Comparison of ENCODE assay signal across 8 cellular contexts in genomic region chr2:187499941-187500532, GRCh38. TPM values are rescaled to one million over a fixed set of nuclear protein-coding genes. Genes with fewer than 3 reads are reported as not detected.
DNase-seq lines count a peak whose midpoint lies in the region; ATAC-seq and TF ChIP-seq lines count a peak whose summit lies in the region.

No MANE protein-coding gene starts in this region.

- peak; percentile 92 for ATAC-seq in GM21360 (IDR thresholded peaks at IDR 0.05; ENCODE audit: unreplicated experiment)
- peak; percentile 93 for ATAC-seq in HG03469 (IDR thresholded peaks at IDR 0.05; ENCODE audit: unreplicated experiment)

- peaks cover 11% of the 10 kb centered on the region for H3K4me1 ChIP-seq in cardiac muscle cell (ENCODE audit: low read depth)
- no peaks in the 10 kb centered on the region for H3K4me1 ChIP-seq in sigmoid colon

- 8 to 29% methylated on average over 2 of the region's 2 CpGs for WGBS in sigmoid colon, 2 donors

- no peak overlapping the region for H3K4me3 Mint-ChIP-seq in activated T-helper 1 cell treated with anti-CD3 and anti-CD28 coated beads, Interleukin-12 subunit alpha, Interleukin-12 subunit beta, Interleukin-2, Interleukin-4 antibody, amounts not matched to agents 30 ng/mL and 10 ng/mL and 1 ng/mL, durations not matched to agents 14 hours and 24 hours and 36 hours

- H3K27ac Mint-ChIP-seq in activated T-helper 1 cell treated with anti-CD3 and anti-CD28 coated beads, Interleukin-12 subunit alpha, Interleukin-12 subunit beta, Interleukin-2, Interleukin-4 antibody, amounts not matched to agents 30 ng/mL and 10 ng/mL and 1 ng/mL, durations not matched to agents 14 hours and 24 hours and 36 hours: no peak overlapping the region

- H3K9me3 ChIP-seq in cardiac muscle cell (ENCODE audit: low read depth): no peaks in the 10 kb centered on the region
- no peaks in the 10 kb centered on the region for H3K9me3 ChIP-seq in sigmoid colon

- no peak for TF ChIP-seq EP300 in sigmoid colon (IDR thresholded peaks at IDR 0.05)

- H3K4me3 ChIP-seq in cardiac muscle cell (no peak overlapping the region), sigmoid colon (no peak overlapping the region)

- TF ChIP-seq POLR2A in sigmoid colon (IDR thresholded peaks at IDR 0.05): no peak

- H3K36me3 ChIP-seq in cardiac muscle cell (no peaks in the 10 kb centered on the region), sigmoid colon (no peaks in the 10 kb centered on the region)

- no peaks in the 10 kb centered on the region for H3K36me3 Mint-ChIP-seq in activated T-helper 1 cell treated with anti-CD3 and anti-CD28 coated beads, Interleukin-12 subunit alpha, Interleukin-12 subunit beta, Interleukin-2, Interleukin-4 antibody, amounts not matched to agents 30 ng/mL and 10 ng/mL and 1 ng/mL, durations not matched to agents 14 hours and 24 hours and 36 hours (ENCODE audit: low read depth)

- H3K27ac ChIP-seq in cardiac muscle cell (no peak overlapping the region), sigmoid colon (no peak overlapping the region)

- peaks cover 5% of the 10 kb centered on the region for H3K27me3 Mint-ChIP-seq in activated T-helper 1 cell treated with anti-CD3 and anti-CD28 coated beads, Interleukin-12 subunit alpha, Interleukin-12 subunit beta, Interleukin-2, Interleukin-4 antibody, amounts not matched to agents 30 ng/mL and 10 ng/mL and 1 ng/mL, durations not matched to agents 14 hours and 24 hours and 36 hours (ENCODE audit: insufficient read depth)

- intact Hi-C loops in activated T-helper 1 cell treated with anti-CD3 and anti-CD28 coated beads, Interleukin-12 subunit alpha, Interleukin-12 subunit beta, Interleukin-2, Interleukin-4 antibody, amounts not matched to agents 30 ng/mL and 10 ng/mL and 1 ng/mL, durations not matched to agents 14 hours and 24 hours and 36 hours (cut with micrococcal nuclease): loop anchor here (1.0 to 5.0 kb wide), 4 partner anchors 80 to 1012 kb away; no protein-coding TSS in a partner anchor
- intact Hi-C loops in sigmoid colon (cut with DNase I): loop anchor here (2.0 kb wide), 1 partner anchor 81 kb away; no protein-coding TSS in a partner anchor

- no peaks in the 10 kb centered on the region for H3K9me3 Mint-ChIP-seq in activated T-helper 1 cell treated with anti-CD3 and anti-CD28 coated beads, Interleukin-12 subunit alpha, Interleukin-12 subunit beta, Interleukin-2, Interleukin-4 antibody, amounts not matched to agents 30 ng/mL and 10 ng/mL and 1 ng/mL, durations not matched to agents 14 hours and 24 hours and 36 hours

- H3K4me1 Mint-ChIP-seq in activated T-helper 1 cell treated with anti-CD3 and anti-CD28 coated beads, Interleukin-12 subunit alpha, Interleukin-12 subunit beta, Interleukin-2, Interleukin-4 antibody, amounts not matched to agents 30 ng/mL and 10 ng/mL and 1 ng/mL, durations not matched to agents 14 hours and 24 hours and 36 hours (ENCODE audit: low read depth): no peaks in the 10 kb centered on the region

- TF ChIP-seq CTCF in cardiac muscle cell (IDR thresholded peaks at IDR 0.05; ENCODE audit: low read depth, low read length) (peak; percentile 70), sigmoid colon (IDR thresholded peaks at IDR 0.05) (peak; percentile 42 to 71 (median 60))

- H3K27me3 ChIP-seq in cardiac muscle cell (no peaks in the 10 kb centered on the region), sigmoid colon (no peaks in the 10 kb centered on the region)

- DNase-seq in DMS53 treated with DMSO at 0.1 percent for 48 hours (lab: John Stamatoyannopoulos, UW; ENCODE audit: unreplicated experiment) (peak; percentile 91), NCI-H748 treated with DMSO at 0.1 percent for 48 hours (lab: John Stamatoyannopoulos, UW) (peak; percentile 50), cardiac muscle cell (ENCODE audit: low read depth in 1 of 2, low spot score in 1 of 2) (peak; percentile 64 to 74), sigmoid colon (peak; percentile 71), HPDE6-E6E7 (ENCODE audit: extremely low spot score) (no peak)
- peak; percentile 14 for DNase-seq in activated T-helper 1 cell treated with anti-CD3 and anti-CD28 coated beads, Interleukin-12 subunit alpha, Interleukin-12 subunit beta, Interleukin-2, Interleukin-4 antibody, amounts not matched to agents 30 ng/mL and 10 ng/mL and 1 ng/mL, durations not matched to agents 14 hours and 24 hours and 36 hours (ENCODE audit: low spot score)

RNA-seq across cellular contexts. Expression of gene CALCRL, which starts 52.0 kb away (rescaled TPM):
- 0.29 and 0.36 TPM in 2 replicates for total RNA-seq in activated T-helper 1 cell treated with anti-CD3 and anti-CD28 coated beads, Interleukin-12 subunit alpha, Interleukin-12 subunit beta, Interleukin-2, Interleukin-4 antibody, amounts not matched to agents 30 ng/mL and 10 ng/mL and 1 ng/mL, durations not matched to agents 14 hours and 24 hours and 36 hours
- total RNA-seq in cardiac muscle cell: 3.9 and 5.6 TPM in 2 replicates
- polyA plus RNA-seq in cardiac muscle cell: 3.6 and 4.7 TPM in 2 replicates
- total RNA-seq in sigmoid colon: 10 to 100 TPM; 13.5 to 26.0 (median 18.5) TPM
- 1 to 10 TPM in 2 of 3 donors, under 1 TPM in 1; 0.46 to 4.1 (median 1.8) TPM for polyA plus RNA-seq in sigmoid colon

RNA-seq across cellular contexts. Expression of gene TFPI, which starts 54.2 kb away (rescaled TPM):
- total RNA-seq in activated T-helper 1 cell treated with anti-CD3 and anti-CD28 coated beads, Interleukin-12 subunit alpha, Interleukin-12 subunit beta, Interleukin-2, Interleukin-4 antibody, amounts not matched to agents 30 ng/mL and 10 ng/mL and 1 ng/mL, durations not matched to agents 14 hours and 24 hours and 36 hours: 0.44 and 0.60 TPM in 2 replicates
- total RNA-seq in cardiac muscle cell: 6.6 and 9.3 TPM in 2 replicates
- 8.8 and 12.6 TPM in 2 replicates for polyA plus RNA-seq in cardiac muscle cell
- 10 to 100 TPM; 29.3 to 83.1 (median 64.9) TPM for total RNA-seq in sigmoid colon
- polyA plus RNA-seq in sigmoid colon: 10 to 100 TPM in 2 of 3 donors, 1 to 10 TPM in 1; 2.3 to 25.8 (median 15.9) TPM
